In the genomic region with DNA sequence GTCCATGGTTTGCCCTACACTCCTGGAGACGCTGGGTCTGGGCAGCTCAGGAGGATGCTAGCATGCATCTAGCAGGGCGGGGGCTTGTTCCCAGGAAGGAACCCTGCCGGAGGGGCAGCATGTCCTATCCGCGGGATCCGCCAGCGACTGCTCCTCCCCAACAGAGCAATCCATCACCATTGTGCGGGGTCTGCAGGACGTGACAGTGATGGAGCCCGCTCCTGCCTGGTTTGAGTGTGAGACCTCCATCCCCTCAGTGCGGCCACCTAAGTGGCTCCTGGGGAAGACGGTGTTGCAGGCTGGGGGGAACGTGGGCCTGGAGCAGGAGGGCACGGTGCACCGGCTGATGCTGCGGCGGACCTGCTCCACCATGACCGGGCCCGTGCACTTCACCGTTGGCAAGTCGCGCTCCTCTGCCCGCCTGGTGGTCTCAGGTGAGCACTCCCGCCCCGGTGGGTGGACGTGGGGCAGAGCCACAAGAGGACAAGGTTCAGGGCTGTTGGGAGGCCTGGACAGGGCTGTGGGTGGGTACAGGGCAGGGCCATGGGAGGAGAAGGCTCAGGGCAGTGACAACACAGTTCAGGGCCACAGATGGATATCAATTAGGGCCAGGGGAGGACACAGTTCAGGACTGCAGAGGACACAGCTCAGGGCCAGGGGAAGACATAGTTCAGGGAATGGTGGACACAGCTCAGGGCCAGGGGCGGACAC, we compare ENCODE assay signal across 24 cellular contexts.
DNase-seq lines count a peak whose midpoint lies in the region; ATAC-seq and TF ChIP-seq lines count a peak whose summit lies in the region.
"Had no signal": no experiment of that assay in that cellular context is flagged by ENCODE, and none has a peak within 500 bp of the region (broad histone marks: within the 10 kb centered on the region; RNA-seq: fewer than 3 reads in every experiment).

No MANE protein-coding gene starts in this region.

- H2AFZ ChIP-seq in trophoblast cell (ENCODE audit: insufficient read depth, low read length, poor library complexity), result no peak overlapping the region

- H3K4me1 Mint-ChIP-seq in activated B cell treated with CpG ODN at 0.5 μM for 24 hours, result peaks cover 8% of the 10 kb centered on the region

- H3K4me2 ChIP-seq in trophoblast cell (ENCODE audit: low read length), result no peak overlapping the region

- peak; percentile 45 for DNase-seq in H7
- peak; percentile 14 for DNase-seq in activated B cell treated with CpG ODN at 0.5 μM for 24 hours
- DNase-seq in right lobe of liver, result peak in 2 of 3 donors; percentile 39 to 54
- peak; percentile 65 for DNase-seq in sigmoid colon
- DNase-seq in NCI-H82 treated with DMSO at 0.1 percent for 48 hours (lab: John Stamatoyannopoulos, UW; ENCODE audit: unreplicated experiment), result no peak
- DNase-seq in trophoblast cell, result no peak
- DNase-seq: activated CD4-positive, alpha-beta T cell treated with anti-CD3 and anti-CD28 coated beads, Interleukin-2, amount 50 U/mL, for 4 hours; activated naive CD4-positive, alpha-beta T cell; amniotic stem cell; CD4-positive, CD25-positive, alpha-beta regulatory T cell; cortex of kidney; KG1; MM.1S; NCI-H1417; NCI-H2107; NCI-H446 treated with DMSO at 0.1 percent for 48 hours; stimulated activated CD4-positive, alpha-beta T cell treated with anti-CD3 and anti-CD28 coated beads, Interleukin-1b, Interleukin-23, amount 100 ng/mL, for 48 hours; T-helper 9 cell had no signal

- no peak overlapping the region for H3K27ac Mint-ChIP-seq in activated B cell treated with CpG ODN at 0.5 μM for 24 hours

- no peak overlapping the region for H3K23ac ChIP-seq in trophoblast cell (ENCODE audit: low read length)

- peaks cover 3% of the 10 kb centered on the region; the same call in 1 of the 2 replicates for H3K27me3 ChIP-seq in H7 (ENCODE audit: control insufficient read depth, insufficient read depth, low read length)
- no peaks in the 10 kb centered on the region for H3K27me3 ChIP-seq in right lobe of liver
- H3K27me3 ChIP-seq in sigmoid colon, result no peaks in the 10 kb centered on the region
- no peaks in the 10 kb centered on the region for H3K27me3 ChIP-seq in trophoblast cell (ENCODE audit: insufficient read depth, low read length)
- H3K27me3 ChIP-seq: gastroesophageal sphincter, vagina had no signal

- no peaks in the 10 kb centered on the region for H3K9me3 Mint-ChIP-seq in activated B cell treated with CpG ODN at 0.5 μM for 24 hours

- no peak overlapping the region for H2BK5ac ChIP-seq in trophoblast cell (ENCODE audit: low read depth, low read length, poor library complexity)

- no peak for TF ChIP-seq EP300 in sigmoid colon (IDR thresholded peaks at IDR 0.05)

- H3K4me3 Mint-ChIP-seq in activated B cell treated with CpG ODN at 0.5 μM for 24 hours, result no peak overlapping the region
- H3K4me3 Mint-ChIP-seq: CD4-positive, CD25-positive, alpha-beta regulatory T cell had no signal

- no peak overlapping the region for H2BK120ac ChIP-seq in trophoblast cell (ENCODE audit: insufficient read depth, low read length, poor library complexity)

- no peak overlapping the region for H4K8ac ChIP-seq in trophoblast cell (ENCODE audit: low read depth, low read length)

- ATAC-seq in activated B cell treated with CpG ODN at 0.5 μM for 24 hours (ENCODE audit: low read depth), result no peak
- no peak for ATAC-seq in right lobe of liver
- no peak for ATAC-seq in GM19328 (IDR thresholded peaks at IDR 0.05; ENCODE audit: unreplicated experiment)
- ATAC-seq: gastroesophageal sphincter had no signal

- H3K18ac ChIP-seq in trophoblast cell (ENCODE audit: low read length), result no peak overlapping the region

- H3K27ac ChIP-seq in right lobe of liver (no peak overlapping the region), sigmoid colon (no peak overlapping the region), trophoblast cell (ENCODE audit: low read depth, low read length) (no peak overlapping the region)
- H3K27ac ChIP-seq: gastroesophageal sphincter, neutrophil, skin epidermis, vagina had no signal

- POLR2A ChIA-PET in activated B cell treated with CpG ODN at 0.5 μM for 24 hours (lab: Charles Lee), result no interaction called here

- H3K79me1 ChIP-seq in trophoblast cell (ENCODE audit: low read length), result peaks cover 10% of the 10 kb centered on the region

- TF ChIP-seq CTCF in activated B cell treated with CpG ODN at 0.5 μM for 24 hours (IDR thresholded peaks at IDR 0.05) (no peak), right lobe of liver (IDR thresholded peaks at IDR 0.05) (no peak), sigmoid colon (IDR thresholded peaks at IDR 0.05) (no peak)

- intact Hi-C loops in activated B cell treated with CpG ODN at 0.5 μM for 24 hours (cut with micrococcal nuclease), result loop anchor here (5.0 kb wide), 3 partner anchors 147 to 547 kb away; no protein-coding TSS in a partner anchor
- intact Hi-C loops in right lobe of liver (cut with DNase I), result no loop called here
- intact Hi-C loops in sigmoid colon (cut with DNase I), result loop anchor here (10.0 kb wide), 1 partner anchor 144 kb away; no protein-coding TSS in a partner anchor

- H3K36me3 Mint-ChIP-seq in activated B cell treated with CpG ODN at 0.5 μM for 24 hours (ENCODE audit: low read depth), result peaks cover 10% of the 10 kb centered on the region

- no peak overlapping the region for H4K91ac ChIP-seq in trophoblast cell (ENCODE audit: low read depth, low read length)

- H3K4me3 ChIP-seq in H7 (ENCODE audit: insufficient read depth, low read depth, low read length), result no peak overlapping the region
- no peak overlapping the region for H3K4me3 ChIP-seq in right lobe of liver
- H3K4me3 ChIP-seq in sigmoid colon, result no peak overlapping the region
- H3K4me3 ChIP-seq in trophoblast cell (ENCODE audit: low read depth, low read length), result no peak overlapping the region
- H3K4me3 ChIP-seq: gastroesophageal sphincter, lung, skin epidermis, vagina had no signal

- CTCF ChIA-PET in activated B cell treated with CpG ODN at 0.5 μM for 24 hours (lab: Charles Lee), result no interaction called here

- peaks cover 2% of the 10 kb centered on the region for H3K36me3 ChIP-seq in H7 (replicated peaks; ENCODE audit: control insufficient read depth, insufficient read depth, low read length)
- H3K36me3 ChIP-seq in right lobe of liver, result no peaks in the 10 kb centered on the region
- H3K36me3 ChIP-seq in sigmoid colon, result peaks cover 0 to 8% (median 0%) of the 10 kb centered on the region in 4 donors
- peaks cover 31 to 42% of the 10 kb centered on the region in 2 experiments for H3K36me3 ChIP-seq in trophoblast cell (ENCODE audit: control insufficient read depth in 1 of 2, insufficient read depth in 2 of 2, low read length in 2 of 2)
- H3K36me3 ChIP-seq: neutrophil, vagina had no signal

- H4K12ac ChIP-seq in trophoblast cell (ENCODE audit: low read depth, low read length), result no peak overlapping the region

- H3K79me2 ChIP-seq in trophoblast cell (ENCODE audit: control insufficient read depth, insufficient read depth, low read length, poor library complexity), result peaks cover 6% of the 10 kb centered on the region

- H3K4ac ChIP-seq in trophoblast cell (ENCODE audit: low read depth, low read length), result no peak overlapping the region

- WGBS in right lobe of liver (ENCODE audit: insufficient coverage, low coverage, low lambda C conversion rate, missing lambda C conversion rate), result 100% methylated on average over 3 of the region's 27 CpGs
- WGBS in sigmoid colon, 2 donors, result 92 to 94% methylated on average over 27 of the region's 27 CpGs
- WGBS in trophoblast cell (ENCODE audit: extremely low coverage, insufficient coverage, insufficient read length), result no CpG with 5 or more reads among the region's 27 CpGs

- no peak overlapping the region for H2AK5ac ChIP-seq in trophoblast cell (ENCODE audit: low read length)

- no peak overlapping the region for H3K9ac ChIP-seq in trophoblast cell (ENCODE audit: low read length)

- no peaks in the 10 kb centered on the region for H3K4me1 ChIP-seq in right lobe of liver
- peaks cover 0 to 22% (median 19%) of the 10 kb centered on the region in 4 donors for H3K4me1 ChIP-seq in sigmoid colon
- peaks cover 6% of the 10 kb centered on the region in 2 experiments for H3K4me1 ChIP-seq in trophoblast cell (ENCODE audit: control insufficient read depth in 1 of 2, insufficient read depth in 2 of 2, low read length in 2 of 2)

- H3K27me3 Mint-ChIP-seq in activated B cell treated with CpG ODN at 0.5 μM for 24 hours, result no peaks in the 10 kb centered on the region
- H3K27me3 Mint-ChIP-seq: CD4-positive, CD25-positive, alpha-beta regulatory T cell had no signal

- H3K9me3 ChIP-seq in right lobe of liver (no peaks in the 10 kb centered on the region), sigmoid colon (no peaks in the 10 kb centered on the region), trophoblast cell (ENCODE audit: insufficient read depth, low read depth, low read length) (peaks cover 2% of the 10 kb centered on the region)
- H3K9me3 ChIP-seq: gastroesophageal sphincter, neutrophil, vagina had no signal

- H3K14ac ChIP-seq in trophoblast cell (ENCODE audit: low read length), result no peak overlapping the region

- TF ChIP-seq POLR2A in right lobe of liver (IDR thresholded peaks at IDR 0.05), result no peak
- no peak for TF ChIP-seq POLR2A in sigmoid colon (IDR thresholded peaks at IDR 0.05)

- no peak overlapping the region for H2BK12ac ChIP-seq in trophoblast cell (ENCODE audit: low read length)

Comparison
In these comparisons a context has a peak if more than half of its experiments do, and no peak if none do; other contexts are left out.
1. DNase-seq: peak in H7 (single experiment), activated B cell treated with CpG ODN at 0.5 μM for 24 hours (single experiment), right lobe of liver (2 of 3) and sigmoid colon (single experiment); none in NCI-H82 treated with DMSO at 0.1 percent for 48 hours (single experiment) and trophoblast cell (0 of 2).
2. intact Hi-C loops: an anchor here in activated B cell treated with CpG ODN at 0.5 μM for 24 hours (5.0 kb wide) and sigmoid colon (10.0 kb wide); none called in right lobe of liver.